In the genomic region with DNA sequence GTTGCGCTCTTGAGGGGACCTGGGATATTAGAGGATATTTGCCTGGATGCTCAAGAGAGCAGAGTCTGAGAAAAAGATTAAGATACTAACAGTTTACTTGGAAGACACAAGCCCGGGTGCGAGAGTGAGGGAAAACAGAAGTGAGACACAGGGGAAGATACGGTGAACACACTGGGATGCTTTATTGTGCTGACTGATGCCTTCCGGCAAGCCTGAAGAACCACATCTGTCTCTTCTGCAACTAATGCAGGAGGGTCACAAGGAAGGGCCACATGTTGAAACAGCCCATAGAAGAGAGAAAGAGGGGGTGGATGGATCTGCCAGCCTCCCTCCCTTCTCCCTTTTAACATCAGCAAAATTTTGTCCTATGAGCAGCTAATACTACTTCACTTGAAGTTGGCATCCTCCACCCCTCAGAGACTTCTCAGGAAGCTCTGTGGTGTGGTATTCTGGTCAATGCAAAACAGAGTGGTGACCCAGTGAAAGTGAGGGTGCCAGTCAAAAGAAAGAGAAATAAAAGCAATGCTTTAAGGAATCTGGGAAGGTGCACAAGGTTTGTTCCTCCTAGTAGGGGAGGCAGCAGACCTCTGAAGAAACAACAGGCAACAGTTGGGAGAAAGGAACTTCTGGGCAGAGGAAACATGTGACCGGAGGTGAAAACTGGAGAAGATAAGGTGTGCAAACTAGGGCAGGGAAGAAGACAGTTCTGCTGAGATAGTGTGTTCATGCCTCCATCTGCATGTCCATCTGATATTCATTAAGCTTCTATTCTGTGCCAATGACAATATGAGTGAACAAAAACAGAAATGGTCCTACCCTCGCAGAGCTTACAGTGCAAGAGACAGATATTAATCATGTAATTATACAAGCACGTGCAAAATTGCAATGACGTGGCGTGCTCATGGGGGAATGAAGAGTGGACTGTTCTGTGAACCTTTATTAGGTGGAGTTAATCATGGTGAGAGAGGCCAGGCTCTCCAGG, we compare ENCODE assay signal across 20 cellular contexts.
DNase-seq lines count a peak whose midpoint lies in the region; ATAC-seq, FAIRE-seq and TF ChIP-seq lines count a peak whose summit lies in the region.
"Had no signal": no experiment of that assay in that cellular context is flagged by ENCODE, and none has a peak within 500 bp of the region (broad histone marks: within the 10 kb centered on the region; RNA-seq: fewer than 3 reads in every experiment).

No MANE protein-coding gene starts in this region.

- FAIRE-seq in GM12878 (lab: Jason Lieb, UNC), result no peak

- H3K4me2 ChIP-seq in GM12878 (ENCODE audit: control insufficient read depth, insufficient read depth), result no peak overlapping the region; the same call in 1 of the 2 replicates

- H3K9me3 ChIP-seq in GM12878 (replicated peaks; ENCODE audit: control insufficient read depth, insufficient read depth, low read length), result no peaks in the 10 kb centered on the region
- H3K9me3 ChIP-seq in SJCRH30 (replicated peaks), result no peaks in the 10 kb centered on the region
- H3K9me3 ChIP-seq: mucosa of descending colon had no signal

- POLR2A ChIA-PET in GM12878 (lab: Charles Lee), result no interaction called here

- H3K4me3 ChIP-seq in GM12878 (no peak overlapping the region), SJCRH30 (no peak overlapping the region)
- H3K4me3 ChIP-seq: coronary artery, mucosa of descending colon had no signal

- in situ Hi-C loops in GM12878 (cut with MboI), result no loop called here

- no peaks in the 10 kb centered on the region for H3K36me3 ChIP-seq in GM12878 (ENCODE audit: control insufficient read depth in 2 of 2, insufficient read depth in 2 of 2, low read length in 1 of 2)
- no peaks in the 10 kb centered on the region for H3K36me3 ChIP-seq in SJCRH30
- H3K36me3 ChIP-seq: brain microvascular endothelial cell had no signal

- intact Hi-C loops in GM12878 (cut with micrococcal nuclease; ENCODE audit: unreplicated experiment), result no loop called here

- no peak overlapping the region for H3K9ac ChIP-seq in GM12878 (ENCODE audit: control insufficient read depth, insufficient read depth, low read length)

- H3K27me3 ChIP-seq in GM12878 (replicated peaks in 1 of 2; ENCODE audit: control insufficient read depth in 2 of 2, insufficient read depth in 2 of 2, low read length in 1 of 2) (no peaks in the 10 kb centered on the region), SJCRH30 (no peaks in the 10 kb centered on the region)
- H3K27me3 ChIP-seq: brain microvascular endothelial cell had no signal

- ATAC-seq in GM18870 (IDR thresholded peaks at IDR 0.05; ENCODE audit: unreplicated experiment) (peak; percentile 55), HG02885 (IDR thresholded peaks at IDR 0.05; ENCODE audit: poor library complexity, unreplicated experiment) (peak; percentile 67), GM12878 (peak; percentile 34; the same call in 1 of the 3 replicates), GM21515 (IDR thresholded peaks at IDR 0.05; ENCODE audit: unreplicated experiment) (no peak)
- ATAC-seq: activated T-cell treated with anti-CD3 and anti-CD28 coated beads, Interleukin-2, amount 50 U/mL, for 72 hours; left colon; mucosa of descending colon; WTC11 had no signal

- SMC1A ChIA-PET in GM12878 (lab: Charles Lee; ENCODE audit: uncharacterized antibody, unreplicated experiment), result no interaction called here

- H4K20me1 ChIP-seq in GM12878 (ENCODE audit: control insufficient read depth, insufficient read depth), result no peaks in the 10 kb centered on the region

- no peaks in the 10 kb centered on the region for H3K79me2 ChIP-seq in GM12878 (ENCODE audit: control insufficient read depth, insufficient read depth, low read length)

- H3K27ac ChIP-seq in GM12878 (ENCODE audit: control insufficient read depth, insufficient read depth) (no peak overlapping the region), SJCRH30 (no peak overlapping the region)
- H3K27ac ChIP-seq: brain microvascular endothelial cell, coronary artery had no signal

- H2AFZ ChIP-seq in GM12878 (ENCODE audit: control insufficient read depth, low read depth, low read length), result no peak overlapping the region

- CTCF ChIA-PET in GM12878 (lab: Yijun Ruan, JAX), result no interaction called here

- RAD21 ChIA-PET in GM12878 (lab: Charles Lee; ENCODE audit: unreplicated experiment), result no interaction called here

- no peak for TF ChIP-seq EP300 in GM12878 (IDR thresholded peaks at IDR 0.05; ENCODE audit: borderline replicate concordance in 1 of 2, control insufficient read depth in 1 of 2, low read depth in 2 of 2, low read length in 2 of 2)

- no TSS peak for BruUV-seq in GM12878 (replicated peaks; lab: Mats Ljungman, UMichigan)

- DNase-seq in AG20443 (ENCODE audit: low spot score), result peak; percentile 46
- DNase-seq in GM12878 (ENCODE audit: low read depth, low spot score), result no peak
- DNase-seq in SJCRH30, result no peak
- no peak for DNase-seq in islet precursor cell
- DNase-seq in AML-193 (lab: John Stamatoyannopoulos, UW), result no peak
- DNase-seq: activated naive CD8-positive, alpha-beta T cell treated with anti-CD3 and anti-CD28 coated beads for 36 hours; activated T-cell treated with anti-CD3 and anti-CD28 coated beads, Interleukin-2, amount 50 U/mL, for 72 hours; brain microvascular endothelial cell; foreskin melanocyte; GOT3; left colon; mucosa of descending colon; NCI-H1930; SHP77; stimulated activated CD4-positive, alpha-beta T cell treated with anti-CD3 and anti-CD28 coated beads, Interleukin-15, amount 100 ng/mL, for 24 hours had no signal

- TF ChIP-seq RAD21 in GM12878 (IDR thresholded peaks at IDR 0.05; ENCODE audit: insufficient read depth, low read depth, low read length), result no peak

- H3K4me1 ChIP-seq in GM12878 (ENCODE audit: control insufficient read depth, insufficient read depth, low read length) (peaks cover 8% of the 10 kb centered on the region; the same call in 1 of the 2 replicates), SJCRH30 (peaks cover 3% of the 10 kb centered on the region; the same call in 1 of the 2 replicates)

- no peak for TF ChIP-seq POLR2A in GM12878 (IDR thresholded peaks at IDR 0.05; ENCODE audit: low read depth, low read length)

- WGBS in GM12878 (ENCODE audit: insufficient coverage, insufficient replicate concordance, low lambda C conversion rate, missing lambda C conversion rate), result 16% methylated on average over 10 of the region's 10 CpGs

- TF ChIP-seq CTCF in GM12878 (IDR thresholded peaks at IDR 0.05 in 2 of 3, conservative IDR thresholded peaks at IDR 0.05 in 1 of 3; ENCODE audit: control insufficient read depth in 2 of 3, extremely low read depth in 1 of 3, insufficient read depth in 1 of 3, low read depth in 3 of 3, low read length in 3 of 3), result no peak

TF ChIP-seq in GM12878, 131 proteins besides CTCF, POLR2A, EP300 and RAD21:
- no peak for TF ChIP-seq NBN (IDR thresholded peaks at IDR 0.05)
